ENCODE assay signal across 8 cellular contexts in the genomic region with DNA sequence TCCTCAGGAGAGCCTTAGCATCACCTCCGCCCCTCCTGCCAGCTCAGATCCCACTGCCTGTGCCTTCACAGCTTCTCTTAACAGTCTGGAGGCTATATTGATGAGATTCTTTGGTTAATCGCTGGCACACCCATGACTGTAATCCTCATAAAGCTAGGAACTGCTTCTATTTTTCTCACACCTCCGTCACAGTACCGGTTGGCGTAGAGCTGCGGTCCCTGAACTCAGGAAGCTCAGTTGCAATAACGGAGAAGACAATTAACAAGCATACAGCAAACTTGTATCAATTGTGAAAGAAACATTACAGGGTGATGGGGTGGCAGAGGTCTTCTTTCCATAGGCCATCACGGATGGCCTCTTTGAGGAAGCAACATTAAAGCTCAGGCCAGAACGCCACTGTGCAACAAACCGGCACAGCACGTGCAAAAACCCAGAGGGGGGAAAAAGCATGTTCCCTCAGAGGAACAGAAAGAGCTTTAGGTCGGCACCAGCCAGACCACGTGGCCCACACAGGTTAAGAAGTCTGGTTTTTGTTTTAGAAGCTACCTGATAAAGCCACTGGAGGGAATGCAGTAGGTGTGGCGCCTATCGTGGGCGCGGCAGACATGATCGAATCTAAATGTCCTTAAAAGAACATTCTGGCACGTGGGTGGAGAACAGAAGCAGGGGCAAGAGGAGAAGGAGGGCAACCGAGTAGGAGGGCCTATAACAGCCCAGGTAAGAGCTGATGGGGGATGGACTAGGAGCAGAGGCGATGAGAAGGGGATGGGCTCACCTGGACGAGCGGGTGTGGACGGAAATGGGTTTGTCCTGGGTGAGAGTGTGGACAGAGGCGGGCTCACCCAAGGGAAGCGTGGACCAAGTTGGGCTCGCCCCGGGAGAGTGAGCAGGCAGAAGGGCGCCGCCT. TPM values are rescaled to one million over a fixed set of nuclear protein-coding genes. Genes with fewer than 3 reads are reported as not detected.
DNase-seq lines count a peak whose midpoint lies in the region; ATAC-seq and TF ChIP-seq lines count a peak whose summit lies in the region.
"Not testable (repeated sequence)": the region's sequence is repeated elsewhere in the genome, so short reads cannot be mapped to it uniquely, and the experiment has no call there.

No MANE protein-coding gene starts in this region.

- H3K27ac Mint-ChIP-seq in activated CD8-positive, alpha-beta T cell treated with anti-CD3 and anti-CD28 coated beads, Interleukin-2, amount 10 ng/mL, durations not matched to agents 7 days and 5 days: peak overlapping the region; percentile 95

- not testable (repeated sequence) for TF ChIP-seq CTCF in GM12865 (IDR thresholded peaks at IDR 0.05; ENCODE audit: insufficient read depth, low read depth, low read length, missing control alignments); Loucy (conservative IDR thresholded peaks at IDR 0.05; ENCODE audit: low read length); dorsolateral prefrontal cortex (IDR thresholded peaks at IDR 0.05 in 54 of 56, conservative IDR thresholded peaks at IDR 0.05 in 2 of 56; ENCODE audit: low read depth in 1 of 56, partially characterized antibody in 56 of 56); neutrophil (IDR thresholded peaks at IDR 0.05); tibial nerve (IDR thresholded peaks at IDR 0.05)

- H3K27me3 ChIP-seq in H7 (ENCODE audit: control insufficient read depth, insufficient read depth, low read length); Loucy (ENCODE audit: insufficient read depth, low read length, poor library complexity, severe bottlenecking); dorsolateral prefrontal cortex; neutrophil; tibial nerve: not testable (repeated sequence)

- H3K27me3 Mint-ChIP-seq in activated CD8-positive, alpha-beta T cell treated with anti-CD3 and anti-CD28 coated beads, Interleukin-2, amount 10 ng/mL, durations not matched to agents 7 days and 5 days (ENCODE audit: low read depth): not testable (repeated sequence)

- not testable (repeated sequence) for H3K9me3 Mint-ChIP-seq in activated CD8-positive, alpha-beta T cell treated with anti-CD3 and anti-CD28 coated beads, Interleukin-2, amount 10 ng/mL, durations not matched to agents 7 days and 5 days (ENCODE audit: insufficient read depth)

- POLR2A ChIA-PET in activated CD8-positive, alpha-beta T cell treated with anti-CD3 and anti-CD28 coated beads, Interleukin-2, amount 10 ng/mL, durations not matched to agents 7 days and 5 days (lab: Charles Lee): not testable (repeated sequence)

- CTCF ChIA-PET in activated CD8-positive, alpha-beta T cell treated with anti-CD3 and anti-CD28 coated beads, Interleukin-2, amount 10 ng/mL, durations not matched to agents 7 days and 5 days (lab: Charles Lee): interaction anchor here (1.1 kb wide), 2 partner anchors 15 to 42 kb away, joined by 3 to 4 read pairs; no protein-coding TSS in a partner anchor

- H3K36me3 Mint-ChIP-seq in activated CD8-positive, alpha-beta T cell treated with anti-CD3 and anti-CD28 coated beads, Interleukin-2, amount 10 ng/mL, durations not matched to agents 7 days and 5 days (ENCODE audit: low read depth): peaks cover 16% of the 10 kb centered on the region

- H3K9ac ChIP-seq in Loucy (ENCODE audit: low read depth, low read length, poor library complexity, severe bottlenecking): peak overlapping the region; percentile 84

- H3K27ac ChIP-seq in dorsolateral prefrontal cortex (peak overlapping the region in 42 of 59 donors; percentile 9 to 90 (median 61)), neutrophil (peak overlapping the region; percentile 54), tibial nerve (peak overlapping the region; percentile 37 to 90 (median 88))

- intact Hi-C loops in dorsolateral prefrontal cortex (cut with DNase I): not testable (repeated sequence)

- TF ChIP-seq EP300 in tibial nerve (IDR thresholded peaks at IDR 0.05): not testable (repeated sequence)

- peak overlapping the region; percentile 71; the same call in 1 of the 2 replicates for H2AFZ ChIP-seq in Loucy (ENCODE audit: low read length)

- not testable (repeated sequence) for TF ChIP-seq POLR2A in tibial nerve (IDR thresholded peaks at IDR 0.05)

- peak overlapping the region; percentile 87 for H3K4me3 ChIP-seq in GM12865 (ENCODE audit: low read depth, low read length)
- H3K4me3 ChIP-seq in H7 (ENCODE audit: insufficient read depth, low read depth, low read length): peak overlapping the region; percentile 85
- H3K4me3 ChIP-seq in Loucy (ENCODE audit: low read length, poor library complexity, severe bottlenecking): peak overlapping the region; percentile 85
- peak overlapping the region; percentile 36 to 100 (median 87) for H3K4me3 ChIP-seq in dorsolateral prefrontal cortex
- peak overlapping the region; percentile 77 for H3K4me3 ChIP-seq in iPS-18c (ENCODE audit: insufficient read depth, low read depth, low read length)
- H3K4me3 ChIP-seq in neutrophil (ENCODE audit: low read depth in 1 of 2, low read length in 1 of 2): peak overlapping the region; percentile 68 to 82
- H3K4me3 ChIP-seq in tibial nerve: peak overlapping the region; percentile 70 to 96 (median 88)

- H3K4me1 ChIP-seq in Loucy (ENCODE audit: insufficient read depth, low read length, poor library complexity, severe bottlenecking); neutrophil (ENCODE audit: control insufficient read depth in 1 of 2, insufficient read depth in 1 of 2, low read depth in 1 of 2, low read length in 1 of 2): not testable (repeated sequence)
- H3K4me1 ChIP-seq in tibial nerve: peaks cover 0 to 27% (median 8%) of the 10 kb centered on the region in 4 donors

- peaks cover 19% of the 10 kb centered on the region for H3K4me1 Mint-ChIP-seq in activated CD8-positive, alpha-beta T cell treated with anti-CD3 and anti-CD28 coated beads, Interleukin-2, amount 10 ng/mL, durations not matched to agents 7 days and 5 days (ENCODE audit: low read depth)

- peaks cover 37% of the 10 kb centered on the region; the same call in 1 of the 2 replicates for H3K79me2 ChIP-seq in Loucy (ENCODE audit: insufficient read depth, low read length)

- peak; percentile 54 for ATAC-seq in activated CD8-positive, alpha-beta T cell treated with anti-CD3 and anti-CD28 coated beads, Interleukin-2, amount 10 ng/mL, durations not matched to agents 7 days and 5 days

- H3K9me2 ChIP-seq in Loucy (replicated peaks; ENCODE audit: low read depth, low read length): not testable (repeated sequence)

- not testable (repeated sequence) for H3F3A ChIP-seq in Loucy (ENCODE audit: low read depth)

- 9 to 13% methylated on average over 19 to 20 of the region's 30 CpGs for WGBS in tibial nerve, 2 donors

- not testable (repeated sequence) for H4K20me1 ChIP-seq in Loucy (ENCODE audit: insufficient read depth, low read length, poor library complexity, severe bottlenecking)

- peak overlapping the region; percentile 81 for H3K4me2 ChIP-seq in Loucy (ENCODE audit: low read depth, low read length, poor library complexity, severe bottlenecking)

- not testable (repeated sequence) for H3K9me3 ChIP-seq in Loucy (ENCODE audit: insufficient read depth, low read depth, low read length); iPS-18c (ENCODE audit: control insufficient read depth, insufficient read depth, low read length); neutrophil; tibial nerve

- H3K4me3 Mint-ChIP-seq in activated CD8-positive, alpha-beta T cell treated with anti-CD3 and anti-CD28 coated beads, Interleukin-2, amount 10 ng/mL, durations not matched to agents 7 days and 5 days: peak overlapping the region; percentile 95

- not testable (repeated sequence) for DNase-seq in GM12865 (ENCODE audit: low read depth); H7; activated CD8-positive, alpha-beta T cell treated with anti-CD3 and anti-CD28 coated beads, Interleukin-2, amount 10 ng/mL, durations not matched to agents 7 days and 5 days; dorsolateral prefrontal cortex; tibial nerve (ENCODE audit: low spot score in 2 of 2)

- peaks cover 11% of the 10 kb centered on the region for H3K36me3 ChIP-seq in H7 (replicated peaks; ENCODE audit: control insufficient read depth, insufficient read depth, low read length)
- not testable (repeated sequence) for H3K36me3 ChIP-seq in Loucy (ENCODE audit: insufficient read depth, low read length)
- peaks cover 18% of the 10 kb centered on the region for H3K36me3 ChIP-seq in neutrophil
- H3K36me3 ChIP-seq in tibial nerve: peaks cover 0 to 29% (median 11%) of the 10 kb centered on the region in 3 donors

RNA-seq across cellular contexts. Expression of a gene that starts 0.7 kb away (rescaled TPM):
- 33.1 and 39.3 TPM in 2 replicates for total RNA-seq in H7 (2014; rRNA removed; shearing (Covaris generic))
- total RNA-seq in activated CD8-positive, alpha-beta T cell treated with anti-CD3 and anti-CD28 coated beads, Interleukin-2, amount 10 ng/mL, durations not matched to agents 7 days and 5 days: 10 to 100 TPM; 85.9 to 90.1 TPM
- total RNA-seq in dorsolateral prefrontal cortex: 10 to 100 TPM; 21.6 to 73.5 (median 35.4) TPM
- total RNA-seq in tibial nerve: 10 to 100 TPM; 25.7 to 37.8 (median 29.6) TPM

RNA-seq across cellular contexts. Expression of a gene that starts 34.9 kb away (rescaled TPM):
- total RNA-seq in H7 (2014; rRNA removed; shearing (Covaris generic)): 2.6 and 7.5 TPM in 2 replicates
- total RNA-seq in activated CD8-positive, alpha-beta T cell treated with anti-CD3 and anti-CD28 coated beads, Interleukin-2, amount 10 ng/mL, durations not matched to agents 7 days and 5 days: 1 to 10 TPM; 2.3 to 2.4 TPM
- total RNA-seq in dorsolateral prefrontal cortex (10 to 100 TPM in 18 of 120 experiments, 1 to 10 TPM in 102; 2.0 to 26.5 (median 6.2) TPM), tibial nerve (10 to 100 TPM in 2 of 4 donors, 1 to 10 TPM in 2; 3.3 to 14.2 (median 10.8) TPM)
